In genomic region chr17:51819820-51820219, GRCh38 we compare ENCODE assay signal across 24 cellular contexts.
"Had no signal": no experiment of that assay in that cellular context is flagged by ENCODE, and none has a peak within 500 bp of the region (broad histone marks: within the 10 kb centered on the region; RNA-seq: fewer than 3 reads in every experiment).

No MANE protein-coding gene starts in this region.

- H3K36me3 Mint-ChIP-seq: activated naive CD8-positive, alpha-beta T cell; natural killer cell; stimulated activated effector memory CD8-positive, alpha-beta T cell treated with anti-CD3 and anti-CD28 coated beads, Interleukin-12 subunit alpha, Interleukin-12 subunit beta, amount 100 ng/mL, for 72 hours; type B pancreatic cell had no signal

- H3K4me3 Mint-ChIP-seq: activated naive CD8-positive, alpha-beta T cell; central memory CD8-positive, alpha-beta T cell; dendritic cell treated with granulocyte-macrophage colony-stimulating factor and Interleukin-4, amounts not matched to agents 40 ng/mL and 50 ng/mL, for 4 days; endodermal cell; natural killer cell; stimulated activated effector memory CD8-positive, alpha-beta T cell treated with anti-CD3 and anti-CD28 coated beads, Interleukin-12 subunit alpha, Interleukin-12 subunit beta, amount 100 ng/mL, for 72 hours; stimulated activated naive CD8-positive, alpha-beta T cell treated with anti-CD3 and anti-CD28 coated beads, Interleukin-15, Interleukin-2, amounts not matched to agents 100 ng/mL and 50 ng/mL, for 24 hours; type B pancreatic cell had no signal

- H3K27me3 ChIP-seq: esophagus muscularis mucosa, heart right ventricle, left lung, right lobe of liver, vagina had no signal

- H3K27ac Mint-ChIP-seq: activated naive CD8-positive, alpha-beta T cell; dendritic cell treated with granulocyte-macrophage colony-stimulating factor and Interleukin-4, amounts not matched to agents 40 ng/mL and 50 ng/mL, for 4 days; endodermal cell; natural killer cell; stimulated activated effector memory CD8-positive, alpha-beta T cell treated with anti-CD3 and anti-CD28 coated beads, Interleukin-12 subunit alpha, Interleukin-12 subunit beta, amount 100 ng/mL, for 72 hours; stimulated activated naive CD8-positive, alpha-beta T cell treated with anti-CD3 and anti-CD28 coated beads, Interleukin-15, Interleukin-2, amounts not matched to agents 100 ng/mL and 50 ng/mL, for 24 hours; type B pancreatic cell had no signal

- ATAC-seq: heart right ventricle; left lung; lower lobe of right lung; natural killer cell; right lobe of liver; stimulated activated effector memory CD8-positive, alpha-beta T cell treated with anti-CD3 and anti-CD28 coated beads, Interleukin-12 subunit alpha, Interleukin-12 subunit beta, amount 100 ng/mL, for 72 hours had no signal

- H3K4me3 ChIP-seq: esophagus muscularis mucosa, heart right ventricle, left lung, lower lobe of right lung, right lobe of liver, vagina had no signal

- H3K9me3 ChIP-seq: esophagus muscularis mucosa, heart right ventricle, left lung, lower lobe of right lung, right lobe of liver, vagina had no signal

- H3K4me1 Mint-ChIP-seq: central memory CD8-positive, alpha-beta T cell; natural killer cell; stimulated activated effector memory CD8-positive, alpha-beta T cell treated with anti-CD3 and anti-CD28 coated beads, Interleukin-12 subunit alpha, Interleukin-12 subunit beta, amount 100 ng/mL, for 72 hours had no signal

- H3K36me3 ChIP-seq: esophagus muscularis mucosa, heart right ventricle, left lung, lower lobe of right lung, right lobe of liver, vagina, WERI-Rb-1 had no signal

- H3K4me1 ChIP-seq: esophagus muscularis mucosa, heart right ventricle, left lung, lower lobe of right lung, right lobe of liver, vagina had no signal

- H3K27me3 Mint-ChIP-seq: dendritic cell treated with granulocyte-macrophage colony-stimulating factor and Interleukin-4, amounts not matched to agents 40 ng/mL and 50 ng/mL, for 4 days; stimulated activated naive CD8-positive, alpha-beta T cell treated with anti-CD3 and anti-CD28 coated beads, Interleukin-15, Interleukin-2, amounts not matched to agents 100 ng/mL and 50 ng/mL, for 24 hours had no signal

- DNase-seq: activated CD4-positive, alpha-beta T cell treated with anti-CD3 and anti-CD28 coated beads for 1 hour; activated CD4-positive, alpha-beta T cell treated with anti-CD3 and anti-CD28 coated beads, Interleukin-2, amount 50 U/mL, for 4 hours; activated CD8-positive, alpha-beta memory T cell treated with anti-CD3 and anti-CD28 coated beads, Interleukin-2, amount 50 U/mL, for 48 hours; activated gamma-delta T cell; anterior cingulate cortex; endodermal cell; foreskin melanocyte; heart right ventricle; left lung; lower lobe of right lung; mesenchymal stem cell; natural killer cell; right lobe of liver; stimulated activated CD4-positive, alpha-beta T cell treated with anti-CD3 and anti-CD28 coated beads, Interleukin-4, amount 100 ng/mL, for 1 hour; T1000; WERI-Rb-1 had no signal

- H3K27ac ChIP-seq: esophagus muscularis mucosa, heart right ventricle, left lung, lower lobe of right lung, right lobe of liver, vagina, WERI-Rb-1 had no signal

- H3K9me3 Mint-ChIP-seq: dendritic cell treated with granulocyte-macrophage colony-stimulating factor and Interleukin-4, amounts not matched to agents 40 ng/mL and 50 ng/mL, for 4 days; endodermal cell; natural killer cell; stimulated activated naive CD8-positive, alpha-beta T cell treated with anti-CD3 and anti-CD28 coated beads, Interleukin-15, Interleukin-2, amounts not matched to agents 100 ng/mL and 50 ng/mL, for 24 hours; type B pancreatic cell had no signal
